ENCODE assay signal across 8 cellular contexts in genomic region chr12:47742253-47742825, GRCh38. TPM values are rescaled to one million over a fixed set of nuclear protein-coding genes. Genes with fewer than 3 reads are reported as not detected.
DNase-seq lines count a peak whose midpoint lies in the region; TF ChIP-seq lines count a peak whose summit lies in the region.

No MANE protein-coding gene starts in this region.

- DNase-seq in A172 (ENCODE audit: low spot score) (peak; percentile 42), GM13976 (ENCODE audit: low spot score) (peak; percentile 72), SJCRH30 (peak; percentile 58 to 74), hepatic stellate cell (ENCODE audit: low spot score) (peak; percentile 44), occipital lobe (lab: John Stamatoyannopoulos, UW) (no peak), NCI-H128 (lab: John Stamatoyannopoulos, UW; ENCODE audit: unreplicated experiment) (no peak)
- peak; percentile 86 for DNase-seq in activated naive CD4-positive, alpha-beta T cell treated with anti-CD3 and anti-CD28 coated beads, Interleukin-2, amount 10 ng/mL, durations not matched to agents 7 days and 5 days
- DNase-seq in stimulated activated CD4-positive, alpha-beta T cell treated with anti-CD3 and anti-CD28 coated beads, Interleukin-4, amount 100 ng/mL, for 1 hour = peak; percentile 76

- no peaks in the 10 kb centered on the region for H3K36me3 ChIP-seq in SJCRH30

- TF ChIP-seq CTCF in GM13976 (IDR thresholded peaks at IDR 0.05; ENCODE audit: borderline replicate concordance, control extremely low read depth, extremely low read depth, insufficient read depth, missing control alignments) = peak; percentile 86

- CTCF ChIA-PET in activated naive CD4-positive, alpha-beta T cell treated with anti-CD3 and anti-CD28 coated beads, Interleukin-2, amount 10 ng/mL, durations not matched to agents 7 days and 5 days (lab: Charles Lee) = interaction anchor here (0.6 to 14.2 kb wide), 38 partner anchors 10 to 1261 kb away, joined by 3 to 597 read pairs (median 5); partner anchors contain the start of genes ASB8, ENDOU, RAPGEF3 and SLC48A1

- peaks cover 10% of the 10 kb centered on the region; the same call in 1 of the 2 replicates for H3K27me3 ChIP-seq in SJCRH30

- peaks cover 8% of the 10 kb centered on the region for H3K4me1 Mint-ChIP-seq in activated naive CD4-positive, alpha-beta T cell treated with anti-CD3 and anti-CD28 coated beads, Interleukin-2, amount 10 ng/mL, durations not matched to agents 7 days and 5 days

- H3K27ac ChIP-seq in SJCRH30 = no peak overlapping the region

- no peak overlapping the region for H3K27ac Mint-ChIP-seq in activated naive CD4-positive, alpha-beta T cell treated with anti-CD3 and anti-CD28 coated beads, Interleukin-2, amount 10 ng/mL, durations not matched to agents 7 days and 5 days

- no peaks in the 10 kb centered on the region for H3K36me3 Mint-ChIP-seq in activated naive CD4-positive, alpha-beta T cell treated with anti-CD3 and anti-CD28 coated beads, Interleukin-2, amount 10 ng/mL, durations not matched to agents 7 days and 5 days

- H3K4me3 ChIP-seq in SJCRH30 = no peak overlapping the region

- no peaks in the 10 kb centered on the region for H3K9me3 ChIP-seq in SJCRH30 (replicated peaks)

- H3K9me3 Mint-ChIP-seq in activated naive CD4-positive, alpha-beta T cell treated with anti-CD3 and anti-CD28 coated beads, Interleukin-2, amount 10 ng/mL, durations not matched to agents 7 days and 5 days = no peaks in the 10 kb centered on the region

- in situ Hi-C loops in GM13976 (cut with MboI; ENCODE audit: low sequenced_read_pairs, unreplicated experiment) = no loop called here

- H3K4me3 Mint-ChIP-seq in activated naive CD4-positive, alpha-beta T cell treated with anti-CD3 and anti-CD28 coated beads, Interleukin-2, amount 10 ng/mL, durations not matched to agents 7 days and 5 days = no peak overlapping the region

- H3K27me3 Mint-ChIP-seq in activated naive CD4-positive, alpha-beta T cell treated with anti-CD3 and anti-CD28 coated beads, Interleukin-2, amount 10 ng/mL, durations not matched to agents 7 days and 5 days = peaks cover 64% of the 10 kb centered on the region

- peaks cover 19% of the 10 kb centered on the region for H3K4me1 ChIP-seq in SJCRH30

RNA-seq across cellular contexts. Expression of gene RAPGEF3, which starts 16.3 kb away (rescaled TPM):
- total RNA-seq in A172 (2014; rRNA removed; shearing (Covaris generic)) = 1.3 and 1.4 TPM in 2 replicates
- 0.49 and 0.68 TPM in 2 replicates for total RNA-seq in SJCRH30 (2014; rRNA removed; shearing (Covaris generic))
- 9.0 TPM for total RNA-seq in occipital lobe

RNA-seq across cellular contexts. Expression of gene ENDOU, which starts 17.0 kb away (rescaled TPM):
- not detected in 2 replicates for total RNA-seq in A172 (2014; rRNA removed; shearing (Covaris generic))
- total RNA-seq in SJCRH30 (2014; rRNA removed; shearing (Covaris generic)) = not detected in 2 replicates
- not detected for total RNA-seq in occipital lobe

RNA-seq across cellular contexts. Expression of gene SLC48A1, which starts 30.7 kb away (rescaled TPM):
- total RNA-seq in A172 (2014; rRNA removed; shearing (Covaris generic)) = 4.3 and 10.0 TPM in 2 replicates
- 1.1 and 1.4 TPM in 2 replicates for total RNA-seq in SJCRH30 (2014; rRNA removed; shearing (Covaris generic))
- 11.1 TPM for total RNA-seq in occipital lobe

RNA-seq across cellular contexts. Expression of gene RPAP3, which starts 36.5 kb away (rescaled TPM):
- 27.7 and 44.8 TPM in 2 replicates for total RNA-seq in A172 (2014; rRNA removed; shearing (Covaris generic))
- 56.4 and 70.0 TPM in 2 replicates for total RNA-seq in SJCRH30 (2014; rRNA removed; shearing (Covaris generic))
- total RNA-seq in occipital lobe = 24.3 TPM

Comparison
In these comparisons a context has a peak if more than half of its experiments do, and no peak if none do; other contexts are left out.
1. DNase-seq: peak in A172 (single experiment), GM13976 (single experiment), SJCRH30 (2 of 2), activated naive CD4-positive, alpha-beta T cell treated with anti-CD3 and anti-CD28 coated beads, Interleukin-2, amount 10 ng/mL, durations not matched to agents 7 days and 5 days (single experiment), hepatic stellate cell (single experiment) and stimulated activated CD4-positive, alpha-beta T cell treated with anti-CD3 and anti-CD28 coated beads, Interleukin-4, amount 100 ng/mL, for 1 hour (single experiment); none in occipital lobe (single experiment) and NCI-H128 (single experiment).